14 cellular contexts compared by ENCODE assay signal in genomic region chr19:54507038-54507717, GRCh38. TPM values are rescaled to one million over a fixed set of nuclear protein-coding genes. Genes with fewer than 3 reads are reported as not detected.
DNase-seq lines count a peak whose midpoint lies in the region; ATAC-seq and TF ChIP-seq lines count a peak whose summit lies in the region.
"Not testable (repeated sequence)": the region's sequence is repeated elsewhere in the genome, so short reads cannot be mapped to it uniquely, and the experiment has no call there.
"Had no signal": no experiment of that assay in that cellular context is flagged by ENCODE, and none has a peak within 500 bp of the region (broad histone marks: within the 10 kb centered on the region; RNA-seq: fewer than 3 reads in every experiment).

No MANE protein-coding gene starts in this region.

- H3K9me3 Mint-ChIP-seq in CD8-positive, alpha-beta memory T cell; activated CD4-positive, alpha-beta memory T cell treated with anti-CD3 and anti-CD28 coated beads, Interleukin-2, amount 10 ng/mL, durations not matched to agents 7 days and 5 days; activated naive CD8-positive, alpha-beta T cell (ENCODE audit: low read depth); natural killer cell treated with Interleukin-12 subunit alpha and Interleukin-12 subunit beta and Interleukin-15 and Interleukin-18, amount 100 ng/mL, for 72 hours: not testable (repeated sequence)

- peak overlapping the region in 5 of 7 donors; percentile 15 to 85 (median 42) for H3K4me3 Mint-ChIP-seq in CD8-positive, alpha-beta memory T cell
- not testable (repeated sequence) for H3K4me3 Mint-ChIP-seq in activated CD4-positive, alpha-beta memory T cell treated with anti-CD3 and anti-CD28 coated beads, Interleukin-2, amount 10 ng/mL, durations not matched to agents 7 days and 5 days
- peak overlapping the region; percentile 13 for H3K4me3 Mint-ChIP-seq in activated naive CD8-positive, alpha-beta T cell
- H3K4me3 Mint-ChIP-seq in natural killer cell treated with Interleukin-12 subunit alpha and Interleukin-12 subunit beta and Interleukin-15 and Interleukin-18, amount 100 ng/mL, for 72 hours, result peak overlapping the region; percentile 63

- H3K9me2 ChIP-seq in SU-DHL-6 (replicated peaks; ENCODE audit: insufficient read depth, low read length), result not testable (repeated sequence)

- H3K9ac ChIP-seq in BLaER1; SU-DHL-6 (ENCODE audit: low read length): not testable (repeated sequence)

- peaks cover 29 to 34% (median 29%) of the 10 kb centered on the region in 3 donors for H3K4me1 Mint-ChIP-seq in CD8-positive, alpha-beta memory T cell
- peaks cover 48% of the 10 kb centered on the region for H3K4me1 Mint-ChIP-seq in activated CD4-positive, alpha-beta memory T cell treated with anti-CD3 and anti-CD28 coated beads, Interleukin-2, amount 10 ng/mL, durations not matched to agents 7 days and 5 days
- H3K4me1 Mint-ChIP-seq in activated naive CD8-positive, alpha-beta T cell (ENCODE audit: low read depth), result not testable (repeated sequence)
- H3K4me1 Mint-ChIP-seq in natural killer cell treated with Interleukin-12 subunit alpha and Interleukin-12 subunit beta and Interleukin-15 and Interleukin-18, amount 100 ng/mL, for 72 hours (ENCODE audit: low read depth in 2 of 2), result peaks cover 38 to 55% of the 10 kb centered on the region in 2 donors

- H3K9me3 ChIP-seq in BLaER1; CD8-positive, alpha-beta memory T cell (ENCODE audit: low read length); SU-DHL-6 (ENCODE audit: insufficient read depth, low read length); upper lobe of right lung: not testable (repeated sequence)

- H3K4me2 ChIP-seq in BLaER1 (peak overlapping the region; percentile 60), SU-DHL-6 (ENCODE audit: low read depth, low read length, poor library complexity, severe bottlenecking) (peak overlapping the region; percentile 25)

- POLR2A ChIA-PET in CD8-positive, alpha-beta memory T cell (lab: Charles Lee), result not testable (repeated sequence)
- POLR2A ChIA-PET in activated CD4-positive, alpha-beta memory T cell treated with anti-CD3 and anti-CD28 coated beads, Interleukin-2, amount 10 ng/mL, durations not matched to agents 7 days and 5 days (lab: Charles Lee), result interaction anchor here (1.3 kb wide), 1 partner anchor 25 kb away, joined by 3 read pairs; no protein-coding TSS in a partner anchor

- CTCF ChIA-PET in CD8-positive, alpha-beta memory T cell (lab: Charles Lee); activated CD4-positive, alpha-beta memory T cell treated with anti-CD3 and anti-CD28 coated beads, Interleukin-2, amount 10 ng/mL, durations not matched to agents 7 days and 5 days (lab: Charles Lee): not testable (repeated sequence)

- not testable (repeated sequence) for H3K27me3 ChIP-seq in BLaER1; CD8-positive, alpha-beta memory T cell (ENCODE audit: insufficient read depth, low read length, poor library complexity, severe bottlenecking); SU-DHL-6 (ENCODE audit: low read length); upper lobe of right lung

- not testable (repeated sequence) for H2AFZ ChIP-seq in SU-DHL-6 (ENCODE audit: low read depth, low read length, severe bottlenecking)

- H3K79me2 ChIP-seq in SU-DHL-6 (ENCODE audit: insufficient read depth, low read length), result not testable (repeated sequence)

- TF ChIP-seq CTCF in SU-DHL-6 (IDR thresholded peaks at IDR 0.05; ENCODE audit: insufficient read depth, low read length, poor library complexity, severe bottlenecking); upper lobe of right lung (IDR thresholded peaks at IDR 0.05): not testable (repeated sequence)

- DNase-seq in CD8-positive, alpha-beta memory T cell; activated CD4-positive, alpha-beta memory T cell treated with anti-CD3 and anti-CD28 coated beads, Interleukin-2, amount 10 ng/mL, durations not matched to agents 7 days and 5 days; natural killer cell treated with Interleukin-12 subunit alpha and Interleukin-12 subunit beta and Interleukin-15 and Interleukin-18, amount 100 ng/mL, for 72 hours (ENCODE audit: low spot score); upper lobe of right lung: not testable (repeated sequence)
- peak; percentile 36 for DNase-seq in left lobe of liver (ENCODE audit: low spot score)

- not testable (repeated sequence) for H3K36me3 ChIP-seq in BLaER1; CD8-positive, alpha-beta memory T cell (ENCODE audit: insufficient read depth, low read length); SU-DHL-6 (ENCODE audit: low read length); upper lobe of right lung

- H3F3A ChIP-seq in SU-DHL-6 (ENCODE audit: insufficient read depth), result not testable (repeated sequence)

- peak overlapping the region in 2 of 8 donors; percentile 74 to 80 for H3K27ac Mint-ChIP-seq in CD8-positive, alpha-beta memory T cell
- H3K27ac Mint-ChIP-seq in activated CD4-positive, alpha-beta memory T cell treated with anti-CD3 and anti-CD28 coated beads, Interleukin-2, amount 10 ng/mL, durations not matched to agents 7 days and 5 days, result peak overlapping the region; percentile 61
- not testable (repeated sequence) for H3K27ac Mint-ChIP-seq in activated naive CD8-positive, alpha-beta T cell
- peak overlapping the region; percentile 30 to 75 for H3K27ac Mint-ChIP-seq in natural killer cell treated with Interleukin-12 subunit alpha and Interleukin-12 subunit beta and Interleukin-15 and Interleukin-18, amount 100 ng/mL, for 72 hours

- ATAC-seq in left lobe of liver, result not testable (repeated sequence)
- peak; percentile 69 to 75 for ATAC-seq in natural killer cell treated with Interleukin-12 subunit alpha and Interleukin-12 subunit beta and Interleukin-15 and Interleukin-18, amount 100 ng/mL, for 72 hours
- ATAC-seq in upper lobe of right lung, result peak; percentile 33

- intact Hi-C loops in upper lobe of right lung (cut with DNase I), result not testable (repeated sequence)

- not testable (repeated sequence) for H3K27ac ChIP-seq in BLaER1; CD8-positive, alpha-beta memory T cell (ENCODE audit: low read depth, low read length); SU-DHL-6 (ENCODE audit: low read depth, low read length); upper lobe of right lung

- peaks cover 11 to 16% of the 10 kb centered on the region in 2 donors for H3K27me3 Mint-ChIP-seq in CD8-positive, alpha-beta memory T cell
- peaks cover 16% of the 10 kb centered on the region for H3K27me3 Mint-ChIP-seq in activated CD4-positive, alpha-beta memory T cell treated with anti-CD3 and anti-CD28 coated beads, Interleukin-2, amount 10 ng/mL, durations not matched to agents 7 days and 5 days
- not testable (repeated sequence) for H3K27me3 Mint-ChIP-seq in activated naive CD8-positive, alpha-beta T cell; natural killer cell treated with Interleukin-12 subunit alpha and Interleukin-12 subunit beta and Interleukin-15 and Interleukin-18, amount 100 ng/mL, for 72 hours

- H3K4me1 ChIP-seq in BLaER1, result peaks cover 38% of the 10 kb centered on the region
- peaks cover 15% of the 10 kb centered on the region for H3K4me1 ChIP-seq in CD8-positive, alpha-beta memory T cell (ENCODE audit: insufficient read depth, low read length)
- H3K4me1 ChIP-seq in upper lobe of right lung, result not testable (repeated sequence)

- H3K4me3 ChIP-seq in BLaER1; CD8-positive, alpha-beta memory T cell (ENCODE audit: low read length); SU-DHL-6 (ENCODE audit: insufficient read depth, low read length, poor library complexity, severe bottlenecking); upper lobe of right lung: not testable (repeated sequence)

- H3K36me3 Mint-ChIP-seq in CD8-positive, alpha-beta memory T cell; activated CD4-positive, alpha-beta memory T cell treated with anti-CD3 and anti-CD28 coated beads, Interleukin-2, amount 10 ng/mL, durations not matched to agents 7 days and 5 days (ENCODE audit: low read depth); activated naive CD8-positive, alpha-beta T cell; natural killer cell treated with Interleukin-12 subunit alpha and Interleukin-12 subunit beta and Interleukin-15 and Interleukin-18, amount 100 ng/mL, for 72 hours: not testable (repeated sequence)

- not testable (repeated sequence) for H4K20me1 ChIP-seq in BLaER1; SU-DHL-6 (ENCODE audit: low read depth, low read length)

RNA-seq across cellular contexts. Expression of gene LAIR2, which starts 4.5 kb away (rescaled TPM):
- 1 to 10 TPM; 1.4 TPM for total RNA-seq in CD8-positive, alpha-beta memory T cell
- 31.6 TPM for polyA plus RNA-seq in CD8-positive, alpha-beta memory T cell
- total RNA-seq in activated CD4-positive, alpha-beta memory T cell treated with anti-CD3 and anti-CD28 coated beads, Interleukin-2, amount 10 ng/mL, durations not matched to agents 7 days and 5 days, result 1 to 10 TPM; 2.4 to 3.8 TPM
- not detected for total RNA-seq in left lobe of liver
- total RNA-seq in natural killer cell treated with Interleukin-12 subunit alpha and Interleukin-12 subunit beta and Interleukin-15 and Interleukin-18, amount 100 ng/mL, for 72 hours, result 10 to 100 TPM; 18.4 to 48.0 TPM
- total RNA-seq in upper lobe of right lung, result not detected
- total RNA-seq: Calu3, Daoy, GM23338, K562, LHCN-M2, SJCRH30 had no signal
- polyA plus RNA-seq: GM23338, K562 had no signal

RNA-seq across cellular contexts. Expression of gene CDC42EP5, which starts 34.1 kb away (rescaled TPM):
- total RNA-seq in CD8-positive, alpha-beta memory T cell, result 1 to 10 TPM in 1 of 2 experiments, under 1 TPM in 1; 0.44 to 1.1 TPM
- not detected for polyA plus RNA-seq in CD8-positive, alpha-beta memory T cell
- not detected for total RNA-seq in activated CD4-positive, alpha-beta memory T cell treated with anti-CD3 and anti-CD28 coated beads, Interleukin-2, amount 10 ng/mL, durations not matched to agents 7 days and 5 days
- total RNA-seq in left lobe of liver (2.4 TPM), upper lobe of right lung (38.2 TPM)
- total RNA-seq in natural killer cell treated with Interleukin-12 subunit alpha and Interleukin-12 subunit beta and Interleukin-15 and Interleukin-18, amount 100 ng/mL, for 72 hours, result not detected

RNA-seq across cellular contexts. Expression of gene LENG9, which starts 43.6 kb away (rescaled TPM):
- total RNA-seq in CD8-positive, alpha-beta memory T cell, result 1 to 10 TPM; 3.8 to 4.4 TPM
- 0.23 TPM for polyA plus RNA-seq in CD8-positive, alpha-beta memory T cell
- 1 to 10 TPM; 8.5 to 8.7 TPM for total RNA-seq in activated CD4-positive, alpha-beta memory T cell treated with anti-CD3 and anti-CD28 coated beads, Interleukin-2, amount 10 ng/mL, durations not matched to agents 7 days and 5 days
- 2.2 TPM for total RNA-seq in left lobe of liver
- total RNA-seq in natural killer cell treated with Interleukin-12 subunit alpha and Interleukin-12 subunit beta and Interleukin-15 and Interleukin-18, amount 100 ng/mL, for 72 hours, result 1 to 10 TPM; 6.0 to 9.9 TPM
- 7.2 TPM for total RNA-seq in upper lobe of right lung

RNA-seq across cellular contexts. Expression of gene LENG8, which starts 58.2 kb away (rescaled TPM):
- 100 to 1,000 TPM; 132 to 144 TPM for total RNA-seq in CD8-positive, alpha-beta memory T cell
- polyA plus RNA-seq in CD8-positive, alpha-beta memory T cell, result 8.0 TPM
- total RNA-seq in activated CD4-positive, alpha-beta memory T cell treated with anti-CD3 and anti-CD28 coated beads, Interleukin-2, amount 10 ng/mL, durations not matched to agents 7 days and 5 days, result 100 to 1,000 TPM; 231 to 233 TPM
- total RNA-seq in left lobe of liver (57.8 TPM), upper lobe of right lung (191 TPM)
- 100 to 1,000 TPM; 205 to 292 TPM for total RNA-seq in natural killer cell treated with Interleukin-12 subunit alpha and Interleukin-12 subunit beta and Interleukin-15 and Interleukin-18, amount 100 ng/mL, for 72 hours

Comparison
In these comparisons a context has a peak if more than half of its experiments do, and no peak if none do; other contexts are left out.
1. RNA of gene LAIR2, which starts 4.5 kb away (total RNA-seq): 18.4 to 48.0 TPM in natural killer cell treated with Interleukin-12 subunit alpha and Interleukin-12 subunit beta and Interleukin-15 and Interleukin-18, amount 100 ng/mL, for 72 hours; 2.4 to 3.8 TPM in activated CD4-positive, alpha-beta memory T cell treated with anti-CD3 and anti-CD28 coated beads, Interleukin-2, amount 10 ng/mL, durations not matched to agents 7 days and 5 days, 1.4 TPM in CD8-positive, alpha-beta memory T cell, not detected in upper lobe of right lung (single experiment) and not detected in left lobe of liver (single experiment); every median in the first group is over 4 times any median in the second.
2. RNA of gene CDC42EP5, which starts 34.1 kb away (total RNA-seq): 38.2 TPM in upper lobe of right lung (single experiment); 2.4 TPM in left lobe of liver (single experiment), 0.44 to 1.1 TPM in CD8-positive, alpha-beta memory T cell, not detected in activated CD4-positive, alpha-beta memory T cell treated with anti-CD3 and anti-CD28 coated beads, Interleukin-2, amount 10 ng/mL, durations not matched to agents 7 days and 5 days and not detected in natural killer cell treated with Interleukin-12 subunit alpha and Interleukin-12 subunit beta and Interleukin-15 and Interleukin-18, amount 100 ng/mL, for 72 hours; every median in the first group is over 10 times any median in the second.